ENCODE assay signal across 17 cellular contexts in the genomic region with DNA sequence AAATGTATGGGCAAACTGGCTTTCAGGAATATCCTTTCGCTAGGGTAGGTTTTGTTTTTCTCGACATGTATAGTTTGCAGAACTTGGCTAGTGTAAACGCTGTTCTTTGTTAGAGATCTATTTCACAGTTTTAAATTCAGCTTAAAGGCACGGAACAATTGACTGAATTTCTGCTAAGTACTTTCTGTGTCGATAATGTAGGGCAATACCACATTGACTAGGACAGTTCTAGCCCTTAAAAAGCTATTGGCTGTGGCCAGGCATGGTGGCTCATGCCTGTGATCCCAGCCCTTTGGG.
A peak's percentile ranks its signal among the peaks of the same experiment; 100 is the strongest.
DNase-seq lines count a peak whose midpoint lies in the region; ATAC-seq and TF ChIP-seq lines count a peak whose summit lies in the region.
"Had no signal": no experiment of that assay in that cellular context is flagged by ENCODE, and none has a peak within 500 bp of the region (broad histone marks: within the 10 kb centered on the region; RNA-seq: fewer than 3 reads in every experiment).

No MANE protein-coding gene starts in this region.

- peaks cover 3% of the 10 kb centered on the region for H3K4me1 Mint-ChIP-seq in activated CD4-positive, alpha-beta T cell treated with anti-CD3 and anti-CD28 coated beads for 36 hours
- H3K4me1 Mint-ChIP-seq in nephron progenitor cell, result no peaks in the 10 kb centered on the region

- no peak overlapping the region for H3K4me3 Mint-ChIP-seq in activated CD4-positive, alpha-beta T cell treated with anti-CD3 and anti-CD28 coated beads for 36 hours
- no peak overlapping the region for H3K4me3 Mint-ChIP-seq in nephron progenitor cell
- H3K4me3 Mint-ChIP-seq: activated CD4-positive, alpha-beta memory T cell treated with anti-CD3 and anti-CD28 coated beads for 36 hours; CD4-positive, alpha-beta T cell had no signal

- POLR2A ChIA-PET in activated CD4-positive, alpha-beta T cell treated with anti-CD3 and anti-CD28 coated beads for 36 hours (lab: Charles Lee), result interaction anchor here (0.6 to 1.7 kb wide), 4 partner anchors 172 to 269 kb away, joined by 3 to 11 read pairs (median 4); a partner anchor contains a TSS

- no peak overlapping the region for H3K27ac Mint-ChIP-seq in activated CD4-positive, alpha-beta T cell treated with anti-CD3 and anti-CD28 coated beads for 36 hours
- no peak overlapping the region for H3K27ac Mint-ChIP-seq in nephron progenitor cell
- H3K27ac Mint-ChIP-seq: activated CD4-positive, alpha-beta memory T cell treated with anti-CD3 and anti-CD28 coated beads for 36 hours; CD4-positive, alpha-beta T cell had no signal

- no peaks in the 10 kb centered on the region for H3K4me1 ChIP-seq in upper lobe of right lung
- H3K4me1 ChIP-seq: prostate gland, sigmoid colon, SJSA1 had no signal

- intact Hi-C loops in activated CD4-positive, alpha-beta T cell treated with anti-CD3 and anti-CD28 coated beads for 36 hours (cut with DNase I, micrococcal nuclease), result loop anchor here (1.0 to 5.0 kb wide), 5 partner anchors 195 to 864 kb away; a partner anchor contains a TSS
- intact Hi-C loops in upper lobe of right lung (cut with DNase I), result loop anchor here (10.0 kb wide), 1 partner anchor 197 kb away; a partner anchor contains a TSS

- H3K36me3 ChIP-seq in upper lobe of right lung, result no peaks in the 10 kb centered on the region
- H3K36me3 ChIP-seq: brain microvascular endothelial cell, neutrophil, prostate gland, sigmoid colon, SJSA1, tibial nerve had no signal

- H3K9me3 ChIP-seq in upper lobe of right lung, result no peaks in the 10 kb centered on the region
- H3K9me3 ChIP-seq: neutrophil, prostate gland, sigmoid colon had no signal

- peaks cover 8% of the 10 kb centered on the region for H3K27me3 ChIP-seq in upper lobe of right lung
- H3K27me3 ChIP-seq: neutrophil, sigmoid colon, tibial nerve had no signal

- peak; percentile 60 for TF ChIP-seq CTCF in VCaP (conservative IDR thresholded peaks at IDR 0.05)
- peak; percentile 14 for TF ChIP-seq CTCF in nephron progenitor cell (IDR thresholded peaks at IDR 0.05)
- TF ChIP-seq CTCF in upper lobe of right lung (IDR thresholded peaks at IDR 0.05), result peak; percentile 3

- peak; percentile 19 for ATAC-seq in activated CD4-positive, alpha-beta T cell treated with anti-CD3 and anti-CD28 coated beads for 36 hours
- ATAC-seq in upper lobe of right lung (no peak), HG02973 (IDR thresholded peaks at IDR 0.05; ENCODE audit: unreplicated experiment) (no peak), GM19397 (IDR thresholded peaks at IDR 0.05; ENCODE audit: unreplicated experiment) (no peak)

- peaks cover 7% of the 10 kb centered on the region for H3K36me3 Mint-ChIP-seq in activated CD4-positive, alpha-beta T cell treated with anti-CD3 and anti-CD28 coated beads for 36 hours (ENCODE audit: low read depth)
- peaks cover 9% of the 10 kb centered on the region for H3K36me3 Mint-ChIP-seq in nephron progenitor cell (ENCODE audit: low read depth)

- H3K9me3 Mint-ChIP-seq in activated CD4-positive, alpha-beta T cell treated with anti-CD3 and anti-CD28 coated beads for 36 hours (ENCODE audit: low read depth), result peaks cover 17% of the 10 kb centered on the region
- peaks cover 30% of the 10 kb centered on the region for H3K9me3 Mint-ChIP-seq in nephron progenitor cell

- peaks cover 18% of the 10 kb centered on the region for H3K27me3 Mint-ChIP-seq in activated CD4-positive, alpha-beta T cell treated with anti-CD3 and anti-CD28 coated beads for 36 hours
- H3K27me3 Mint-ChIP-seq in nephron progenitor cell (ENCODE audit: low read depth, poor library complexity), result peaks cover 34% of the 10 kb centered on the region

- peak overlapping the region; percentile 24; the same call in 1 of the 2 replicates for H3K27ac ChIP-seq in VCaP
- H3K27ac ChIP-seq in upper lobe of right lung, result no peak overlapping the region
- H3K27ac ChIP-seq: brain microvascular endothelial cell, neutrophil, prostate gland, sigmoid colon, SJSA1, tibial nerve had no signal

- H3K4me3 ChIP-seq in upper lobe of right lung, result no peak overlapping the region
- H3K4me3 ChIP-seq: prostate gland, sigmoid colon, SJSA1, tibial nerve had no signal

- DNase-seq in activated CD4-positive, alpha-beta T cell treated with anti-CD3 and anti-CD28 coated beads for 36 hours, result no peak
- no peak for DNase-seq in activated CD4-positive, alpha-beta T cell treated with anti-CD3 and anti-CD28 coated beads for 4 hours
- DNase-seq in nephron progenitor cell (no peak), upper lobe of right lung (no peak), activated gamma-delta T cell (lab: John Stamatoyannopoulos, UW) (no peak)
- DNase-seq: brain microvascular endothelial cell, NCI-H1436 treated with DMSO at 0.1 percent for 48 hours had no signal

- CTCF ChIA-PET in activated CD4-positive, alpha-beta T cell treated with anti-CD3 and anti-CD28 coated beads for 36 hours (lab: Charles Lee), result interaction anchor here (0.6 to 3.8 kb wide), 33 partner anchors 8 to 506 kb away, joined by 3 to 71 read pairs (median 4); a partner anchor contains a TSS

Comparison
In these comparisons a context has a peak if more than half of its experiments do, and no peak if none do; other contexts are left out.
1. CTCF ChIP-seq: peak in every context shown above with its lines; median percentile 60 in VCaP; 14 in nephron progenitor cell; 3 in upper lobe of right lung.